20 cellular contexts compared by ENCODE assay signal in the genomic region with DNA sequence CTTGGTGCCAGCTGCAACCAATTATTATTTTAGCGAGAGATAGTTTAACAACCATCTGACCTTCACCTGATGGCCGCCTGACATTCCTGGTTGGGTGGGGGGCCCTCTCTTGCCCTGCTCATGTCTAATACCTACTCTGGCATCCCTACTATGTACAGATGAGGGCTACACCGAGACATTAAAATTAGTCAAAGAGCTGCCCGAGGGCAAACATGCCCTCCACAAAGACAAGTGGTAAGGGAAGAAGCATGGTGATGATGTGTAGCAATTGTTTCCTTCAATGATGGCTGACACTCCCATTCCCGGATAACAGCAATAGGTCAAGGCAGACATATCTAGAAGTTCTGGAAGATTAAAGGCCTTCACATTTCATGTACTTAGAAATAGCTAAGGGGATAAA. TPM values are rescaled to one million over a fixed set of nuclear protein-coding genes. Genes with fewer than 3 reads are reported as not detected.
DNase-seq lines count a peak whose midpoint lies in the region; ATAC-seq and TF ChIP-seq lines count a peak whose summit lies in the region.
"Had no signal": no experiment of that assay in that cellular context is flagged by ENCODE, and none has a peak within 500 bp of the region (broad histone marks: within the 10 kb centered on the region; RNA-seq: fewer than 3 reads in every experiment).

No MANE protein-coding gene starts in this region.

- no peaks in the 10 kb centered on the region for H3K27me3 Mint-ChIP-seq in activated CD8-positive, alpha-beta memory T cell treated with anti-CD3 and anti-CD28 coated beads, Interleukin-2, amount 10 ng/mL, durations not matched to agents 7 days and 5 days

- H3K4me3 Mint-ChIP-seq in activated CD8-positive, alpha-beta memory T cell treated with anti-CD3 and anti-CD28 coated beads, Interleukin-2, amount 10 ng/mL, durations not matched to agents 7 days and 5 days, result no peak overlapping the region
- H3K4me3 Mint-ChIP-seq: IgD-negative memory B cell had no signal

- H3K9me3 Mint-ChIP-seq in activated CD8-positive, alpha-beta memory T cell treated with anti-CD3 and anti-CD28 coated beads, Interleukin-2, amount 10 ng/mL, durations not matched to agents 7 days and 5 days (ENCODE audit: low read depth), result no peaks in the 10 kb centered on the region
- H3K9me3 Mint-ChIP-seq: IgD-negative memory B cell had no signal

- H3K27ac Mint-ChIP-seq in activated CD8-positive, alpha-beta memory T cell treated with anti-CD3 and anti-CD28 coated beads, Interleukin-2, amount 10 ng/mL, durations not matched to agents 7 days and 5 days, result no peak overlapping the region
- H3K27ac Mint-ChIP-seq: IgD-negative memory B cell had no signal

- TF ChIP-seq POLR2A in sigmoid colon (IDR thresholded peaks at IDR 0.05) (no peak), transverse colon (IDR thresholded peaks at IDR 0.05) (no peak)

- H3K9me3 ChIP-seq in heart right ventricle, result no peaks in the 10 kb centered on the region
- H3K9me3 ChIP-seq in esophagus (ENCODE audit: control insufficient read depth in 2 of 2, insufficient read depth in 1 of 2, low read depth in 1 of 2, low read length in 1 of 2), result no peaks in the 10 kb centered on the region
- H3K9me3 ChIP-seq in sigmoid colon, result no peaks in the 10 kb centered on the region
- H3K9me3 ChIP-seq in transverse colon, result no peaks in the 10 kb centered on the region

- in situ Hi-C loops in transverse colon (cut with MboI; ENCODE audit: low pct_ligation_motif_present in 1 of 4, low pct_unique_long_range_greater_than_20kb in 1 of 4, low sequenced_read_pairs in 3 of 4), result loop anchor here in 1 of 4 donors (25.0 kb wide), 1 partner anchor 164 kb away; no protein-coding TSS in a partner anchor

- H3K4me1 Mint-ChIP-seq in activated CD8-positive, alpha-beta memory T cell treated with anti-CD3 and anti-CD28 coated beads, Interleukin-2, amount 10 ng/mL, durations not matched to agents 7 days and 5 days, result peaks cover 17% of the 10 kb centered on the region

- no peaks in the 10 kb centered on the region for H3K36me3 Mint-ChIP-seq in activated CD8-positive, alpha-beta memory T cell treated with anti-CD3 and anti-CD28 coated beads, Interleukin-2, amount 10 ng/mL, durations not matched to agents 7 days and 5 days

- TF ChIP-seq CTCF in heart right ventricle (IDR thresholded peaks at IDR 0.05) (no peak), sigmoid colon (IDR thresholded peaks at IDR 0.05) (no peak), transverse colon (IDR thresholded peaks at IDR 0.05) (no peak)

- WGBS in heart right ventricle, 2 donors, result 71% methylated on average over 5 of the region's 5 CpGs
- WGBS in esophagus, 2 donors, result 76% methylated on average over 5 of the region's 5 CpGs
- WGBS in sigmoid colon, 2 donors, result 93 to 97% methylated on average over 5 of the region's 5 CpGs
- WGBS in transverse colon (ENCODE audit: low coverage in 1 of 2), 2 donors, result 81% methylated on average over 5 of the region's 5 CpGs; no CpG with 5 or more reads in 1 of the 2 donors

- H3K27ac ChIP-seq in heart right ventricle (peak overlapping the region in 8 of 10 donors; percentile 48 to 92 (median 84)), esophagus (ENCODE audit: low read depth in 2 of 2, low read length in 1 of 2) (peak overlapping the region; percentile 44 to 47), sigmoid colon (peak overlapping the region; percentile 78 to 99 (median 95)), transverse colon (peak overlapping the region; percentile 77 to 82 (median 80))

- no peak for ATAC-seq in heart right ventricle
- no peak for ATAC-seq in activated CD8-positive, alpha-beta memory T cell treated with anti-CD3 and anti-CD28 coated beads, Interleukin-2, amount 10 ng/mL, durations not matched to agents 7 days and 5 days

- intact Hi-C loops in heart right ventricle (cut with DNase I), result no loop called here
- intact Hi-C loops in cardiac septum (cut with DNase I), result no loop called here
- intact Hi-C loops in sigmoid colon (cut with DNase I), result no loop called here
- intact Hi-C loops in transverse colon (cut with DNase I; ENCODE audit: low total_unique reads), result loop anchor here (5.0 kb wide), 1 partner anchor 169 kb away; no protein-coding TSS in a partner anchor

- H3K27me3 ChIP-seq in heart right ventricle (peaks cover 0 to 24% (median 0%) of the 10 kb centered on the region in 7 donors), esophagus (ENCODE audit: control insufficient read depth in 1 of 2, insufficient read depth in 2 of 2, low read length in 2 of 2) (no peaks in the 10 kb centered on the region), sigmoid colon (no peaks in the 10 kb centered on the region), transverse colon (no peaks in the 10 kb centered on the region)

- CTCF ChIA-PET in activated CD8-positive, alpha-beta memory T cell treated with anti-CD3 and anti-CD28 coated beads, Interleukin-2, amount 10 ng/mL, durations not matched to agents 7 days and 5 days (lab: Charles Lee), result interaction anchor here (0.6 kb wide), 1 partner anchor 224 kb away, joined by 3 read pairs; no protein-coding TSS in a partner anchor

- no peak for TF ChIP-seq EP300 in sigmoid colon (IDR thresholded peaks at IDR 0.05)
- no peak for TF ChIP-seq EP300 in transverse colon (IDR thresholded peaks at IDR 0.05; ENCODE audit: low read depth)

- no peak for DNase-seq in heart right ventricle
- no peak for DNase-seq in cardiac septum (ENCODE audit: low spot score)
- DNase-seq in sigmoid colon, result no peak
- DNase-seq in transverse colon, result no peak
- DNase-seq in stimulated activated naive CD4-positive, alpha-beta T cell treated with Interleukin-2 at 50 U/mL for 16 hours (lab: John Stamatoyannopoulos, UW), result no peak
- DNase-seq in activated CD8-positive, alpha-beta memory T cell treated with anti-CD3 and anti-CD28 coated beads, Interleukin-2, amount 10 ng/mL, durations not matched to agents 7 days and 5 days, result no peak
- no peak for DNase-seq in SW 1271 (lab: John Stamatoyannopoulos, UW)
- DNase-seq: C1 segment of cervical spinal cord; COR-L47; DMS153; EL; MV-4-11; NCI-H1417 treated with DMSO at 0.1 percent for 48 hours; NCI-H2107; NCI-H226; NCI-H526 treated with DMSO at 0.1 percent for 48 hours; NK-92 treated with Interleukin-12 subunit alpha and Interleukin-12 subunit beta, amount 100 ng/mL, for 24 hours had no signal

- H3K36me3 ChIP-seq in heart right ventricle (peaks cover 0 to 8% (median 0%) of the 10 kb centered on the region in 9 donors), esophagus (ENCODE audit: control insufficient read depth in 2 of 2, insufficient read depth in 2 of 2, low read length in 1 of 2) (no peaks in the 10 kb centered on the region), sigmoid colon (peaks cover 0 to 4% (median 0%) of the 10 kb centered on the region in 4 donors), transverse colon (no peaks in the 10 kb centered on the region)

- H3K4me1 ChIP-seq in heart right ventricle, result peaks cover 6 to 71% (median 43%) of the 10 kb centered on the region in 9 donors
- H3K4me1 ChIP-seq in esophagus (ENCODE audit: control insufficient read depth in 2 of 2, insufficient read depth in 2 of 2, low read length in 1 of 2), result peaks cover 0 to 3% of the 10 kb centered on the region in 2 donors
- H3K4me1 ChIP-seq in sigmoid colon, result peaks cover 0 to 50% (median 28%) of the 10 kb centered on the region in 4 donors
- peaks cover 11 to 42% (median 12%) of the 10 kb centered on the region in 4 donors for H3K4me1 ChIP-seq in transverse colon

- peak overlapping the region in 5 of 10 donors; percentile 22 to 54 (median 51) for H3K4me3 ChIP-seq in heart right ventricle
- H3K4me3 ChIP-seq in esophagus (ENCODE audit: low read depth in 1 of 2, low read length in 2 of 2), result no peak overlapping the region
- peak overlapping the region; percentile 3 to 48 (median 44) for H3K4me3 ChIP-seq in sigmoid colon
- H3K4me3 ChIP-seq in transverse colon, result no peak overlapping the region

RNA-seq across cellular contexts. Expression of gene MAP7D3, which starts 49.6 kb away (rescaled TPM):
- total RNA-seq in heart right ventricle (10 to 100 TPM; 11.6 to 16.2 (median 14.5) TPM), cardiac septum (15.6 TPM), sigmoid colon (10 to 100 TPM; 11.3 to 21.0 (median 14.2) TPM), transverse colon (10 to 100 TPM in 1 of 4 donors, 1 to 10 TPM in 3; 2.2 to 10.9 (median 5.2) TPM)
- polyA plus RNA-seq in heart right ventricle (10 to 100 TPM in 1 of 2 donors, 1 to 10 TPM in 1; 8.1 to 12.5 TPM), esophagus (1 to 10 TPM; 2.6 TPM), sigmoid colon (1 to 10 TPM in 2 of 3 donors, under 1 TPM in 1; 0.92 to 3.6 (median 3.0) TPM)
- 10 to 100 TPM; 13.1 to 13.9 TPM for total RNA-seq in activated CD8-positive, alpha-beta memory T cell treated with anti-CD3 and anti-CD28 coated beads, Interleukin-2, amount 10 ng/mL, durations not matched to agents 7 days and 5 days

RNA-seq across cellular contexts. Expression of gene FHL1, which starts 54.3 kb away (rescaled TPM):
- total RNA-seq in heart right ventricle (1,000 to 10,000 TPM in 8 of 10 donors, 100 to 1,000 TPM in 2; 367 to 3,919 (median 2,586) TPM), cardiac septum (3,112 TPM), sigmoid colon (1,000 to 10,000 TPM in 3 of 4 donors, 100 to 1,000 TPM in 1; 701 to 1,465 (median 1,246) TPM), transverse colon (100 to 1,000 TPM; 139 to 617 (median 162) TPM)
- polyA plus RNA-seq in heart right ventricle (1,000 to 10,000 TPM in 1 of 2 donors, 100 to 1,000 TPM in 1; 480 to 3,681 TPM), esophagus (100 to 1,000 TPM in 1 of 2 donors, 10 to 100 TPM in 1; 70.7 to 127 TPM), sigmoid colon (10 to 100 TPM; 27.0 to 73.3 (median 42.2) TPM)
- 10 to 100 TPM; 12.4 to 15.9 TPM for total RNA-seq in activated CD8-positive, alpha-beta memory T cell treated with anti-CD3 and anti-CD28 coated beads, Interleukin-2, amount 10 ng/mL, durations not matched to agents 7 days and 5 days
- total RNA-seq: HT-29 had no signal

Comparison
In these comparisons a context has a peak if more than half of its experiments do, and no peak if none do; other contexts are left out.
1. H3K4me3 ChIP-seq: peak in sigmoid colon (4 of 4); none in esophagus (0 of 2) and transverse colon (0 of 4).
2. RNA of gene FHL1, which starts 54.3 kb away (total RNA-seq): 3,112 TPM in cardiac septum (single experiment), 367 to 3,919 TPM in heart right ventricle, 701 to 1,465 TPM in sigmoid colon and 139 to 617 TPM in transverse colon; 12.4 to 15.9 TPM in activated CD8-positive, alpha-beta memory T cell treated with anti-CD3 and anti-CD28 coated beads, Interleukin-2, amount 10 ng/mL, durations not matched to agents 7 days and 5 days; every median in the first group is over 4 times any median in the second.
3. Peak in every context shown above with its lines, with median percentiles within 50 percentile points of each other: H3K27ac ChIP-seq.